Comparison of ENCODE assay signal across 21 cellular contexts in genomic region chr2:96521219-96521618, GRCh38. TPM values are rescaled to one million over a fixed set of nuclear protein-coding genes. Genes with fewer than 3 reads are reported as not detected.
DNase-seq lines count a peak whose midpoint lies in the region; ATAC-seq lines count a peak whose summit lies in the region.
"Had no signal": no experiment of that assay in that cellular context is flagged by ENCODE, and none has a peak within 500 bp of the region (broad histone marks: within the 10 kb centered on the region; RNA-seq: fewer than 3 reads in every experiment).

No MANE protein-coding gene starts in this region.

- no peak for DNase-seq in activated T-cell treated with anti-CD3 and anti-CD28 coated beads, Interleukin-2, amount 50 U/mL, for 72 hours
- DNase-seq in activated T-cell treated with anti-CD3 and anti-CD28 coated beads, Interleukin-2, amount 50 U/mL, for 4 hours, result no peak
- peak; percentile 29 for DNase-seq in MV-4-11 (lab: John Stamatoyannopoulos, UW)
- no peak for DNase-seq in activated T-helper 1 cell treated with anti-CD3 and anti-CD28 coated beads, Interleukin-12 subunit alpha, Interleukin-12 subunit beta, Interleukin-2, Interleukin-4 antibody, amounts not matched to agents 30 ng/mL and 10 ng/mL and 1 ng/mL, durations not matched to agents 14 hours and 24 hours and 36 hours (ENCODE audit: low spot score)
- DNase-seq: CD4-positive, CD25-positive, alpha-beta regulatory T cell; EL; GF-D8; GM23248; MG63; NCI-H1105; NCI-H2029 treated with DMSO at 0.1 percent for 48 hours; NCI-H2171; NCI-H345; NCI-H524; PC-3; Right ventricle myocardium superior had no signal

- peaks cover 4 to 5% of the 10 kb centered on the region in 2 donors for H3K9me3 Mint-ChIP-seq in activated T-cell treated with anti-CD3 and anti-CD28 coated beads, Interleukin-2, amount 50 U/mL, for 72 hours
- H3K9me3 Mint-ChIP-seq in activated T-cell treated with anti-CD3 and anti-CD28 coated beads, Interleukin-2, amount 50 U/mL, for 4 hours, result peaks cover 10% of the 10 kb centered on the region
- peaks cover 17% of the 10 kb centered on the region for H3K9me3 Mint-ChIP-seq in activated T-helper 1 cell treated with anti-CD3 and anti-CD28 coated beads, Interleukin-12 subunit alpha, Interleukin-12 subunit beta, Interleukin-2, Interleukin-4 antibody, amounts not matched to agents 30 ng/mL and 10 ng/mL and 1 ng/mL, durations not matched to agents 14 hours and 24 hours and 36 hours

- no peaks in the 10 kb centered on the region for H3K27me3 Mint-ChIP-seq in activated T-cell treated with anti-CD3 and anti-CD28 coated beads, Interleukin-2, amount 50 U/mL, for 72 hours (ENCODE audit: low read depth)
- no peaks in the 10 kb centered on the region for H3K27me3 Mint-ChIP-seq in activated T-cell treated with anti-CD3 and anti-CD28 coated beads, Interleukin-2, amount 50 U/mL, for 4 hours (ENCODE audit: low read depth)
- H3K27me3 Mint-ChIP-seq in activated T-helper 1 cell treated with anti-CD3 and anti-CD28 coated beads, Interleukin-12 subunit alpha, Interleukin-12 subunit beta, Interleukin-2, Interleukin-4 antibody, amounts not matched to agents 30 ng/mL and 10 ng/mL and 1 ng/mL, durations not matched to agents 14 hours and 24 hours and 36 hours (ENCODE audit: insufficient read depth), result no peaks in the 10 kb centered on the region

- peaks cover 7 to 20% of the 10 kb centered on the region in 2 donors for H3K36me3 Mint-ChIP-seq in activated T-cell treated with anti-CD3 and anti-CD28 coated beads, Interleukin-2, amount 50 U/mL, for 72 hours (ENCODE audit: insufficient read depth in 2 of 2)
- no peaks in the 10 kb centered on the region for H3K36me3 Mint-ChIP-seq in activated T-cell treated with anti-CD3 and anti-CD28 coated beads, Interleukin-2, amount 50 U/mL, for 4 hours (ENCODE audit: insufficient read depth)
- peaks cover 13% of the 10 kb centered on the region for H3K36me3 Mint-ChIP-seq in activated T-helper 1 cell treated with anti-CD3 and anti-CD28 coated beads, Interleukin-12 subunit alpha, Interleukin-12 subunit beta, Interleukin-2, Interleukin-4 antibody, amounts not matched to agents 30 ng/mL and 10 ng/mL and 1 ng/mL, durations not matched to agents 14 hours and 24 hours and 36 hours (ENCODE audit: low read depth)
- H3K36me3 Mint-ChIP-seq: CD4-positive, CD25-positive, alpha-beta regulatory T cell had no signal

- peaks cover 64% of the 10 kb centered on the region for H3K4me1 Mint-ChIP-seq in activated T-cell treated with anti-CD3 and anti-CD28 coated beads, Interleukin-2, amount 50 U/mL, for 72 hours (ENCODE audit: low read depth)
- peaks cover 16% of the 10 kb centered on the region for H3K4me1 Mint-ChIP-seq in activated T-cell treated with anti-CD3 and anti-CD28 coated beads, Interleukin-2, amount 50 U/mL, for 4 hours (ENCODE audit: low read depth)
- H3K4me1 Mint-ChIP-seq in activated T-helper 1 cell treated with anti-CD3 and anti-CD28 coated beads, Interleukin-12 subunit alpha, Interleukin-12 subunit beta, Interleukin-2, Interleukin-4 antibody, amounts not matched to agents 30 ng/mL and 10 ng/mL and 1 ng/mL, durations not matched to agents 14 hours and 24 hours and 36 hours (ENCODE audit: low read depth), result peaks cover 57% of the 10 kb centered on the region

- peak overlapping the region; percentile 4 to 48 for H3K4me3 Mint-ChIP-seq in activated T-cell treated with anti-CD3 and anti-CD28 coated beads, Interleukin-2, amount 50 U/mL, for 72 hours
- no peak overlapping the region for H3K4me3 Mint-ChIP-seq in activated T-cell treated with anti-CD3 and anti-CD28 coated beads, Interleukin-2, amount 50 U/mL, for 4 hours
- no peak overlapping the region for H3K4me3 Mint-ChIP-seq in activated T-helper 1 cell treated with anti-CD3 and anti-CD28 coated beads, Interleukin-12 subunit alpha, Interleukin-12 subunit beta, Interleukin-2, Interleukin-4 antibody, amounts not matched to agents 30 ng/mL and 10 ng/mL and 1 ng/mL, durations not matched to agents 14 hours and 24 hours and 36 hours
- H3K4me3 Mint-ChIP-seq: CD4-positive, CD25-positive, alpha-beta regulatory T cell had no signal

- ATAC-seq in activated T-cell treated with anti-CD3 and anti-CD28 coated beads, Interleukin-2, amount 50 U/mL, for 72 hours (replicated peaks in 1 of 2), result no peak
- ATAC-seq in activated T-cell treated with anti-CD3 and anti-CD28 coated beads, Interleukin-2, amount 50 U/mL, for 4 hours, result no peak
- no peak for ATAC-seq in GM21423 (IDR thresholded peaks at IDR 0.05; ENCODE audit: unreplicated experiment)
- ATAC-seq in GM18907 (IDR thresholded peaks at IDR 0.05; ENCODE audit: unreplicated experiment), result no peak
- no peak for ATAC-seq in HG03565 (IDR thresholded peaks at IDR 0.05; ENCODE audit: unreplicated experiment)
- ATAC-seq: PC-3 had no signal

- intact Hi-C loops in activated T-helper 1 cell treated with anti-CD3 and anti-CD28 coated beads, Interleukin-12 subunit alpha, Interleukin-12 subunit beta, Interleukin-2, Interleukin-4 antibody, amounts not matched to agents 30 ng/mL and 10 ng/mL and 1 ng/mL, durations not matched to agents 14 hours and 24 hours and 36 hours (cut with micrococcal nuclease), result loop anchor here (1.0 kb wide), 1 partner anchor 13 kb away; no protein-coding TSS in a partner anchor

- peak overlapping the region; percentile 55 for H3K27ac Mint-ChIP-seq in activated T-cell treated with anti-CD3 and anti-CD28 coated beads, Interleukin-2, amount 50 U/mL, for 72 hours
- H3K27ac Mint-ChIP-seq in activated T-helper 1 cell treated with anti-CD3 and anti-CD28 coated beads, Interleukin-12 subunit alpha, Interleukin-12 subunit beta, Interleukin-2, Interleukin-4 antibody, amounts not matched to agents 30 ng/mL and 10 ng/mL and 1 ng/mL, durations not matched to agents 14 hours and 24 hours and 36 hours, result peak overlapping the region; percentile 40
- H3K27ac Mint-ChIP-seq: CD4-positive, CD25-positive, alpha-beta regulatory T cell had no signal

RNA-seq across cellular contexts. Expression of gene ARID5A, which starts 15.3 kb away (rescaled TPM):
- total RNA-seq in activated T-cell treated with anti-CD3 and anti-CD28 coated beads, Interleukin-2, amount 50 U/mL, for 72 hours, result 100 to 1,000 TPM; 424 to 433 TPM
- 100 to 1,000 TPM; 131 to 169 (median 132) TPM for total RNA-seq in activated T-cell treated with anti-CD3 and anti-CD28 coated beads, Interleukin-2, amount 50 U/mL, for 4 hours
- total RNA-seq in activated T-helper 1 cell treated with anti-CD3 and anti-CD28 coated beads, Interleukin-12 subunit alpha, Interleukin-12 subunit beta, Interleukin-2, Interleukin-4 antibody, amounts not matched to agents 30 ng/mL and 10 ng/mL and 1 ng/mL, durations not matched to agents 14 hours and 24 hours and 36 hours, result 233 and 240 TPM in 2 replicates

RNA-seq across cellular contexts. Expression of gene NEURL3, which starts 16.1 kb away (rescaled TPM):
- 1 to 10 TPM; 4.4 to 5.3 TPM for total RNA-seq in activated T-cell treated with anti-CD3 and anti-CD28 coated beads, Interleukin-2, amount 50 U/mL, for 72 hours
- total RNA-seq in activated T-cell treated with anti-CD3 and anti-CD28 coated beads, Interleukin-2, amount 50 U/mL, for 4 hours, result under 1 TPM in 2 of 3 donors, not detected in 1; 0.26 to 0.38 TPM
- total RNA-seq in activated T-helper 1 cell treated with anti-CD3 and anti-CD28 coated beads, Interleukin-12 subunit alpha, Interleukin-12 subunit beta, Interleukin-2, Interleukin-4 antibody, amounts not matched to agents 30 ng/mL and 10 ng/mL and 1 ng/mL, durations not matched to agents 14 hours and 24 hours and 36 hours, result 0.54 and 0.75 TPM in 2 replicates
- total RNA-seq: A673; CD4-positive, CD25-positive, alpha-beta regulatory T cell; GM23248; Right ventricle myocardium superior; SK-MEL-5 had no signal

Comparison
In these comparisons a context has a peak if more than half of its experiments do, and no peak if none do; other contexts are left out.
1. H3K4me3 Mint-ChIP-seq: peak in activated T-cell treated with anti-CD3 and anti-CD28 coated beads, Interleukin-2, amount 50 U/mL, for 72 hours (2 of 2); none in activated T-cell treated with anti-CD3 and anti-CD28 coated beads, Interleukin-2, amount 50 U/mL, for 4 hours (single experiment) and activated T-helper 1 cell treated with anti-CD3 and anti-CD28 coated beads, Interleukin-12 subunit alpha, Interleukin-12 subunit beta, Interleukin-2, Interleukin-4 antibody, amounts not matched to agents 30 ng/mL and 10 ng/mL and 1 ng/mL, durations not matched to agents 14 hours and 24 hours and 36 hours (single experiment).